In genomic region chr3:131026321-131027151, GRCh38 we compare ENCODE assay signal across 1 cellular context.
TF ChIP-seq lines count a peak whose summit lies in the region.

TSS of gene ASTE1 (minus strand) at chr3:131026825. CDS start at chr3:131025306, 1,519 bp downstream.
TSS of gene NEK11 (plus strand) at chr3:131026877. CDS start at chr3:131029709, 2,832 bp downstream.

TF ChIP-seq in K562, 482 proteins besides CTCF, POLR2A, EP300 and RAD21 (continued from another document and continues in another):
- TF ChIP-seq ZNF512 (tag; IDR thresholded peaks at IDR 0.05) (no peak), FOXJ2 (tag; IDR thresholded peaks at IDR 0.05) (peak; percentile 96), CBFB (CRISPR knock-in tag; IDR thresholded peaks at IDR 0.05) (no peak), POLR3G (IDR thresholded peaks at IDR 0.05; ENCODE audit: extremely low read depth, insufficient read length, insufficient replicate concordance) (no peak), ZNF436 (CRISPR knock-in tag; IDR thresholded peaks at IDR 0.05) (no peak), MLLT1 (IDR thresholded peaks at IDR 0.05) (no peak), KAT7 (CRISPR knock-in tag; IDR thresholded peaks at IDR 0.05; ENCODE audit: borderline replicate concordance) (no peak), TARDBP (IDR thresholded peaks at IDR 0.05) (no peak), ZFP91 (CRISPR knock-in tag; IDR thresholded peaks at IDR 0.05) (no peak), SETDB1 (IDR thresholded peaks at IDR 0.05; ENCODE audit: low read length) (no peak), ARNT (IDR thresholded peaks at IDR 0.05) (no peak), SRSF9 (IDR thresholded peaks at IDR 0.05; ENCODE audit: borderline replicate concordance, low read depth, low read length) (no peak), PYGO2 (tag; IDR thresholded peaks at IDR 0.05) (no peak), NUFIP1 (IDR thresholded peaks at IDR 0.05; ENCODE audit: partially characterized antibody) (no peak), SRF (CRISPR knock-in tag; IDR thresholded peaks at IDR 0.05) (no peak), RBFOX2 (IDR thresholded peaks at IDR 0.05; ENCODE audit: low read depth, low read length) (peak; percentile 86), DEAF1 (CRISPR knock-in tag; IDR thresholded peaks at IDR 0.05) (no peak), THRAP3 (IDR thresholded peaks at IDR 0.05; ENCODE audit: borderline replicate concordance) (no peak), CREB3L1 (IDR thresholded peaks at IDR 0.05; ENCODE audit: borderline replicate concordance, low read depth) (no peak), PKNOX1 (IDR thresholded peaks at IDR 0.05) (no peak), CTCFL (IDR thresholded peaks at IDR 0.05; ENCODE audit: borderline replicate concordance, insufficient read depth, low read depth, low read length, poor library complexity, severe bottlenecking) (no peak), RB1 (IDR thresholded peaks at IDR 0.05; ENCODE audit: low read depth) (no peak), MIER1 (IDR thresholded peaks at IDR 0.05; ENCODE audit: low read depth) (no peak), ELK3 (CRISPR knock-in tag; IDR thresholded peaks at IDR 0.05) (no peak), ZFP30 (CRISPR knock-in tag; IDR thresholded peaks at IDR 0.05; ENCODE audit: borderline replicate concordance) (no peak), MTA2 (IDR thresholded peaks at IDR 0.05; ENCODE audit: low read depth) (no peak), ZNF431 (CRISPR knock-in tag; IDR thresholded peaks at IDR 0.05) (no peak), SFPQ (IDR thresholded peaks at IDR 0.05; ENCODE audit: low read depth, low read length) (no peak), MED1 (CRISPR knock-in tag; IDR thresholded peaks at IDR 0.05; ENCODE audit: borderline replicate concordance) (no peak), RBBP5 (IDR thresholded peaks at IDR 0.05; ENCODE audit: borderline replicate concordance, insufficient read depth, low read length, poor library complexity, severe bottlenecking) (peak; percentile 55), NCOA6 (IDR thresholded peaks at IDR 0.05) (no peak), THAP7 (CRISPR knock-in tag; IDR thresholded peaks at IDR 0.05) (no peak), MAFG (tag; conservative IDR thresholded peaks at IDR 0.05) (no peak), HMG20B (CRISPR knock-in tag; IDR thresholded peaks at IDR 0.05) (no peak), SRSF7 (optimal IDR thresholded peaks at IDR 0.05; ENCODE audit: low read depth, low read length) (no peak), MCM2 (IDR thresholded peaks at IDR 0.05; ENCODE audit: low read depth) (no peak), CBFA2T2 (conservative IDR thresholded peaks at IDR 0.05) (no peak), SMARCB1 (IDR thresholded peaks at IDR 0.05; ENCODE audit: insufficient read length, low read depth) (no peak), ZC3H4 (CRISPR knock-in tag; IDR thresholded peaks at IDR 0.05; ENCODE audit: borderline replicate concordance) (no peak; the same call in 1 of the 2 replicates), CREBBP (IDR thresholded peaks at IDR 0.05; ENCODE audit: low read depth, low read length) (no peak), BRD9 (IDR thresholded peaks at IDR 0.05; ENCODE audit: low read depth, partially characterized antibody) (no peak), SMC3 (conservative IDR thresholded peaks at IDR 0.05; ENCODE audit: insufficient read depth, low read depth, low read length) (no peak), GATAD2A (IDR thresholded peaks at IDR 0.05) (no peak), HSF4 (CRISPR knock-in tag; IDR thresholded peaks at IDR 0.05; ENCODE audit: borderline replicate concordance) (no peak), FOXP1 (CRISPR knock-in tag; IDR thresholded peaks at IDR 0.05) (no peak), GABPB2 (CRISPR knock-in tag; conservative IDR thresholded peaks at IDR 0.05) (no peak), ZNF695 (CRISPR knock-in tag; IDR thresholded peaks at IDR 0.05) (no peak), MECOM (CRISPR knock-in tag; IDR thresholded peaks at IDR 0.05) (no peak), ZNF511 (CRISPR knock-in tag; IDR thresholded peaks at IDR 0.05) (no peak), PRMT5 (CRISPR knock-in tag; IDR thresholded peaks at IDR 0.05) (no peak), MNT (conservative IDR thresholded peaks at IDR 0.05) (peak; percentile 33 to 68; a peak in 1 of 4 replicates), ADNP (tag; IDR thresholded peaks at IDR 0.05) (no peak), NFRKB (IDR thresholded peaks at IDR 0.05; ENCODE audit: low read depth) (no peak), MCM3 (IDR thresholded peaks at IDR 0.05) (no peak), RBM15 (IDR thresholded peaks at IDR 0.05; ENCODE audit: insufficient read depth, low read length) (no peak)
